In the genomic region with DNA sequence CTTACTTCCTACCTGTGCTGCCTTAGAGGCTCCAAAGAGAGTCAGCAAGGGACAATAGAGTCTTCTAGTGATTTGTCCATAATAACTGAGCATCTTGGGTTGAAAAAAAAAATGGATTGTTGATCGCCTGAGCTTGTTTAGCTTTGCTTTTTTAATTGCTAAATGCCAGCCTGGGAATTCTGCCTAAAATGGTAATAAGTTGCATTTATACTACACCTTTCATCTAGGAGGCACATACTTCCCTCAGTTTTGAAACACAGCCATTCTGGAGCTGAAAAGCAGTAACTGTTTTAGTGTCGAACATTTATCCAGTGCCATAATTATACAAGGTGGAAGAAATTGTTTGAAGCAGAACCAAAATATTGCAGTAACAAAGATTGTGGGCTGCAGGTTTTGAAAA, we compare ENCODE assay signal across 18 cellular contexts.
A peak's percentile ranks its signal among the peaks of the same experiment; 100 is the strongest.
DNase-seq lines count a peak whose midpoint lies in the region; ATAC-seq and TF ChIP-seq lines count a peak whose summit lies in the region.
"Had no signal": no experiment of that assay in that cellular context is flagged by ENCODE, and none has a peak within 500 bp of the region (broad histone marks: within the 10 kb centered on the region; RNA-seq: fewer than 3 reads in every experiment).

No MANE protein-coding gene starts in this region.

- H3K9me3 Mint-ChIP-seq in GM23338: no peaks in the 10 kb centered on the region

- H3K4me3 Mint-ChIP-seq in GM23338: no peak overlapping the region
- H3K4me3 Mint-ChIP-seq: B cell; CD4-positive, CD25-positive, alpha-beta regulatory T cell; CD8-positive, alpha-beta T cell had no signal

- no peak for TF ChIP-seq CTCF in GM23338 (conservative IDR thresholded peaks at IDR 0.05; ENCODE audit: low read depth in 2 of 2)

- H3K4me2 ChIP-seq in GM23338: no peak overlapping the region
- H3K4me2 ChIP-seq: BLaER1 had no signal

- DNase-seq in globus pallidus (ENCODE audit: low spot score): peak; percentile 51
- DNase-seq in midbrain (lab: John Stamatoyannopoulos, UW): peak; percentile 58
- peak; percentile 26 for DNase-seq in putamen (ENCODE audit: low spot score)
- DNase-seq in GM23338 (ENCODE audit: low spot score): no peak
- no peak for DNase-seq in stimulated activated CD4-positive, alpha-beta T cell treated with anti-CD3 and anti-CD28 coated beads, Interleukin-15, amount 100 ng/mL, for 24 hours
- DNase-seq in COR-L47 (lab: John Stamatoyannopoulos, UW): no peak
- DNase-seq: CD4-positive, CD25-positive, alpha-beta regulatory T cell; CD8-positive, alpha-beta T cell; DMS 273 treated with DMSO at 0.1 percent for 48 hours; DMS79; EL; GDM1; H7; HCEC 1CT had no signal

- no peak overlapping the region for H3K4me3 ChIP-seq in GM23338
- H3K4me3 ChIP-seq: BLaER1, GM12878 had no signal

- H4K20me1 ChIP-seq in GM23338 (replicated peaks; ENCODE audit: insufficient read depth): no peaks in the 10 kb centered on the region
- H4K20me1 ChIP-seq: BLaER1 had no signal

- no peaks in the 10 kb centered on the region for H3K9me2 ChIP-seq in GM23338 (ENCODE audit: insufficient read depth)

- no peaks in the 10 kb centered on the region for H3K36me3 Mint-ChIP-seq in GM23338 (ENCODE audit: low read depth)
- H3K36me3 Mint-ChIP-seq: CD4-positive, CD25-positive, alpha-beta regulatory T cell; CD8-positive, alpha-beta T cell had no signal

- H3K36me3 ChIP-seq in GM23338 (ENCODE audit: insufficient read depth): no peaks in the 10 kb centered on the region
- H3K36me3 ChIP-seq: BLaER1 had no signal

- no peak overlapping the region for H3K27ac Mint-ChIP-seq in GM23338
- H3K27ac Mint-ChIP-seq: B cell; CD4-positive, CD25-positive, alpha-beta regulatory T cell; CD8-positive, alpha-beta T cell had no signal

- H3K4me1 Mint-ChIP-seq in GM23338: no peaks in the 10 kb centered on the region
- H3K4me1 Mint-ChIP-seq: B cell; CD4-positive, CD25-positive, alpha-beta regulatory T cell had no signal

- H3K27ac ChIP-seq in GM23338 (ENCODE audit: low read depth): no peak overlapping the region
- H3K27ac ChIP-seq: BLaER1, C4-2B had no signal

- no peaks in the 10 kb centered on the region for H3F3A ChIP-seq in GM23338 (replicated peaks; ENCODE audit: low read depth)

- no peaks in the 10 kb centered on the region for H3K79me2 ChIP-seq in GM23338 (replicated peaks; ENCODE audit: insufficient read depth)

- no peaks in the 10 kb centered on the region for H3K27me3 ChIP-seq in GM23338 (ENCODE audit: insufficient read depth)
- H3K27me3 ChIP-seq: BLaER1 had no signal

- H3K4me1 ChIP-seq in GM23338 (ENCODE audit: insufficient read depth): no peaks in the 10 kb centered on the region
- H3K4me1 ChIP-seq: BLaER1 had no signal

- no peak overlapping the region for H2AFZ ChIP-seq in GM23338

- no peaks in the 10 kb centered on the region for H3K27me3 Mint-ChIP-seq in GM23338 (ENCODE audit: insufficient read depth, low read depth, poor library complexity)
- H3K27me3 Mint-ChIP-seq: B cell; CD4-positive, CD25-positive, alpha-beta regulatory T cell had no signal

- ATAC-seq in GM23338: no peak
- ATAC-seq: CD8-positive, alpha-beta T cell; GM12878 had no signal

TF ChIP-seq in GM23338, 12 proteins besides CTCF, POLR2A, EP300 and RAD21 (continues in another document):
- TF ChIP-seq, protein P1, sequence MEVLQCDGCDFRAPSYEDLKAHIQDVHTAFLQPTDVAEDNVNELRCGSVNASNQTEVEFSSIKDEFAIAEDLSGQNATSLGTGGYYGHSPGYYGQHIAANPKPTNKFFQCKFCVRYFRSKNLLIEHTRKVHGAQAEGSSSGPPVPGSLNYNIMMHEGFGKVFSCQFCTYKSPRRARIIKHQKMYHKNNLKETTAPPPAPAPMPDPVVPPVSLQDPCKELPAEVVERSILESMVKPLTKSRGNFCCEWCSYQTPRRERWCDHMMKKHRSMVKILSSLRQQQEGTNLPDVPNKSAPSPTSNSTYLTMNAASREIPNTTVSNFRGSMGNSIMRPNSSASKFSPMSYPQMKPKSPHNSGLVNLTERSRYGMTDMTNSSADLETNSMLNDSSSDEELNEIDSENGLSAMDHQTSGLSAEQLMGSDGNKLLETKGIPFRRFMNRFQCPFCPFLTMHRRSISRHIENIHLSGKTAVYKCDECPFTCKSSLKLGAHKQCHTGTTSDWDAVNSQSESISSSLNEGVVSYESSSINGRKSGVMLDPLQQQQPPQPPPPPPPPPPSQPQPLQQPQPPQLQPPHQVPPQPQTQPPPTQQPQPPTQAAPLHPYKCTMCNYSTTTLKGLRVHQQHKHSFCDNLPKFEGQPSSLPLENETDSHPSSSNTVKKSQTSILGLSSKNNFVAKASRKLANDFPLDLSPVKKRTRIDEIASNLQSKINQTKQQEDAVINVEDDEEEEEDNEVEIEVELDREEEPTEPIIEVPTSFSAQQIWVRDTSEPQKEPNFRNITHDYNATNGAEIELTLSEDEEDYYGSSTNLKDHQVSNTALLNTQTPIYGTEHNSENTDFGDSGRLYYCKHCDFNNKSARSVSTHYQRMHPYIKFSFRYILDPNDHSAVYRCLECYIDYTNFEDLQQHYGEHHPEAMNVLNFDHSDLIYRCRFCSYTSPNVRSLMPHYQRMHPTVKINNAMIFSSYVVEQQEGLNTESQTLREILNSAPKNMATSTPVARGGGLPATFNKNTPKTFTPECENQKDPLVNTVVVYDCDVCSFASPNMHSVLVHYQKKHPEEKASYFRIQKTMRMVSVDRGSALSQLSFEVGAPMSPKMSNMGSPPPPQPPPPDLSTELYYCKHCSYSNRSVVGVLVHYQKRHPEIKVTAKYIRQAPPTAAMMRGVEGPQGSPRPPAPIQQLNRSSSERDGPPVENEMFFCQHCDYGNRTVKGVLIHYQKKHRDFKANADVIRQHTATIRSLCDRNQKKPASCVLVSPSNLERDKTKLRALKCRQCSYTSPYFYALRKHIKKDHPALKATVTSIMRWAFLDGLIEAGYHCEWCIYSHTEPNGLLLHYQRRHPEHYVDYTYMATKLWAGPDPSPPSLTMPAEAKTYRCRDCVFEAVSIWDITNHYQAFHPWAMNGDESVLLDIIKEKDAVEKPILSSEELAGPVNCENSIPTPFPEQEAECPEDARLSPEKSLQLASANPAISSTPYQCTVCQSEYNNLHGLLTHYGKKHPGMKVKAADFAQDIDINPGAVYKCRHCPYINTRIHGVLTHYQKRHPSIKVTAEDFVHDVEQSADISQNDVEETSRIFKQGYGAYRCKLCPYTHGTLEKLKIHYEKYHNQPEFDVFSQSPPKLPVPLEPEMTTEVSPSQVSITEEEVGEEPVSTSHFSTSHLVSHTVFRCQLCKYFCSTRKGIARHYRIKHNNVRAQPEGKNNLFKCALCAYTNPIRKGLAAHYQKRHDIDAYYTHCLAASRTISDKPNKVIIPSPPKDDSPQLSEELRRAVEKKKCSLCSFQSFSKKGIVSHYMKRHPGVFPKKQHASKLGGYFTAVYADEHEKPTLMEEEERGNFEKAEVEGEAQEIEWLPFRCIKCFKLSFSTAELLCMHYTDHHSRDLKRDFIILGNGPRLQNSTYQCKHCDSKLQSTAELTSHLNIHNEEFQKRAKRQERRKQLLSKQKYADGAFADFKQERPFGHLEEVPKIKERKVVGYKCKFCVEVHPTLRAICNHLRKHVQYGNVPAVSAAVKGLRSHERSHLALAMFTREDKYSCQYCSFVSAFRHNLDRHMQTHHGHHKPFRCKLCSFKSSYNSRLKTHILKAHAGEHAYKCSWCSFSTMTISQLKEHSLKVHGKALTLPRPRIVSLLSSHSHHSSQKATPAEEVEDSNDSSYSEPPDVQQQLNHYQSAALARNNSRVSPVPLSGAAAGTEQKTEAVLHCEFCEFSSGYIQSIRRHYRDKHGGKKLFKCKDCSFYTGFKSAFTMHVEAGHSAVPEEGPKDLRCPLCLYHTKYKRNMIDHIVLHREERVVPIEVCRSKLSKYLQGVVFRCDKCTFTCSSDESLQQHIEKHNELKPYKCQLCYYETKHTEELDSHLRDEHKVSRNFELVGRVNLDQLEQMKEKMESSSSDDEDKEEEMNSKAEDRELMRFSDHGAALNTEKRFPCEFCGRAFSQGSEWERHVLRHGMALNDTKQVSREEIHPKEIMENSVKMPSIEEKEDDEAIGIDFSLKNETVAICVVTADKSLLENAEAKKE (CRISPR knock-in tag; IDR thresholded peaks at IDR 0.05): no peak
- no peak for TF ChIP-seq STAT1 (IDR thresholded peaks at IDR 0.05; ENCODE audit: unreplicated experiment)
- no peak for TF ChIP-seq CREB1 (CRISPR knock-in tag; IDR thresholded peaks at IDR 0.05; ENCODE audit: low read depth)
- no peak for TF ChIP-seq JUNB (IDR thresholded peaks at IDR 0.05; ENCODE audit: unreplicated experiment)
- no peak for TF ChIP-seq ZNF331 (CRISPR knock-in tag; IDR thresholded peaks at IDR 0.05; ENCODE audit: low read depth)
- TF ChIP-seq, protein P2, sequence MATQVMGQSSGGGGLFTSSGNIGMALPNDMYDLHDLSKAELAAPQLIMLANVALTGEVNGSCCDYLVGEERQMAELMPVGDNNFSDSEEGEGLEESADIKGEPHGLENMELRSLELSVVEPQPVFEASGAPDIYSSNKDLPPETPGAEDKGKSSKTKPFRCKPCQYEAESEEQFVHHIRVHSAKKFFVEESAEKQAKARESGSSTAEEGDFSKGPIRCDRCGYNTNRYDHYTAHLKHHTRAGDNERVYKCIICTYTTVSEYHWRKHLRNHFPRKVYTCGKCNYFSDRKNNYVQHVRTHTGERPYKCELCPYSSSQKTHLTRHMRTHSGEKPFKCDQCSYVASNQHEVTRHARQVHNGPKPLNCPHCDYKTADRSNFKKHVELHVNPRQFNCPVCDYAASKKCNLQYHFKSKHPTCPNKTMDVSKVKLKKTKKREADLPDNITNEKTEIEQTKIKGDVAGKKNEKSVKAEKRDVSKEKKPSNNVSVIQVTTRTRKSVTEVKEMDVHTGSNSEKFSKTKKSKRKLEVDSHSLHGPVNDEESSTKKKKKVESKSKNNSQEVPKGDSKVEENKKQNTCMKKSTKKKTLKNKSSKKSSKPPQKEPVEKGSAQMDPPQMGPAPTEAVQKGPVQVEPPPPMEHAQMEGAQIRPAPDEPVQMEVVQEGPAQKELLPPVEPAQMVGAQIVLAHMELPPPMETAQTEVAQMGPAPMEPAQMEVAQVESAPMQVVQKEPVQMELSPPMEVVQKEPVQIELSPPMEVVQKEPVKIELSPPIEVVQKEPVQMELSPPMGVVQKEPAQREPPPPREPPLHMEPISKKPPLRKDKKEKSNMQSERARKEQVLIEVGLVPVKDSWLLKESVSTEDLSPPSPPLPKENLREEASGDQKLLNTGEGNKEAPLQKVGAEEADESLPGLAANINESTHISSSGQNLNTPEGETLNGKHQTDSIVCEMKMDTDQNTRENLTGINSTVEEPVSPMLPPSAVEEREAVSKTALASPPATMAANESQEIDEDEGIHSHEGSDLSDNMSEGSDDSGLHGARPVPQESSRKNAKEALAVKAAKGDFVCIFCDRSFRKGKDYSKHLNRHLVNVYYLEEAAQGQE (IDR thresholded peaks at IDR 0.05; ENCODE audit: unreplicated experiment): no peak
- TF ChIP-seq ZNF114 (CRISPR knock-in tag; IDR thresholded peaks at IDR 0.05): no peak
- no peak for TF ChIP-seq POLR2AphosphoS5 (IDR thresholded peaks at IDR 0.05; ENCODE audit: low read depth)
- no peak for TF ChIP-seq EZH2 (IDR thresholded peaks at IDR 0.05; ENCODE audit: low read depth, unreplicated experiment)
- TF ChIP-seq NANOG (IDR thresholded peaks at IDR 0.05; ENCODE audit: borderline replicate concordance): no peak

Comparison
In these comparisons a context has a peak if more than half of its experiments do, and no peak if none do; other contexts are left out.
1. DNase-seq: peak in globus pallidus (single experiment), midbrain (single experiment) and putamen (single experiment); none in GM23338 (single experiment), stimulated activated CD4-positive, alpha-beta T cell treated with anti-CD3 and anti-CD28 coated beads, Interleukin-15, amount 100 ng/mL, for 24 hours (single experiment) and COR-L47 (single experiment).